ENCODE assay signal across 14 cellular contexts in the genomic region with DNA sequence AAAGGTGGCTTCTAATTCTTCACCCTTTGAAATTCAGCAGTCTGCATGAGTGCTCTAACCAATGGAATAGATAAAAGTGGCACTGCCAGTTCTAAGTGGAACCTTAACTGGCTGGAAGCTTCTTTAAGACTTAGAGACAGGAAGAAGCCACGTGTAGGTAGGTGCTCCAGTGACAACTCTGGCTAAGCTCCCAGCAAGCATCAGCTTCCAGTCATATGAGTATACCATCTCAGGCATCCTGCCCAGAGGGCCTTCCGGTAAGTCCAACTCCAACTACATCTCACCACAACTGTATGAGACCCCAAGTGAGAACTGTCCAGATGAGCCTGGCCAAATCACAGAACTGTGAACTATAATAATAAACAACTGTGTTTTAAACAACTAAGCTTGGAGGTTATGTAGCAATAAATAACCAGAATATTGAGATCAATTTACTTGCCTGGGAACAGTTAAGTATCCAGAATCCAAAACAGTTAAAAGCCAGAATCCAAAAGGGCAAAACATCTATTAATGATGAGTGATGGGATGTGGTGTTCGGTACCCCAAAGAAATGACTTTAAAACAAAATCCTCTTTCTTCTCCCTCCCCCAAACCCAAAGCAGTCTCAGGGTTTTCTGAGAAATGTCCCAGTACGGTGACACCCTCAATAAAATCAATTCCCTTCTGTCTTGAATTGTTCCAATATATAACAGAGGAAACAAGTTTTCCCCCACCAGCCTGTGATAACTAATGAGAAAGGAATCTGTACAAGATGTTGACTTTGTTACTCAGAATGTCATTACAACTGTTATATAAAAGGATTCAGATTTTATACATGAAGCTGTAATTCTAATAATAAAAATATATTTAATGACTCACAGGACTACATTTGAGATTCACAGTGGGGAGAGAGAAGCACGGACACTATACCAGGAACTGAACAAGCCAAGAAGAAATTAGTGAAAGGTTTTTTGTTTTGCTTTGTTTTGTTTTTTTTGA. TPM values are rescaled to one million over a fixed set of nuclear protein-coding genes. Genes with fewer than 3 reads are reported as not detected.
DNase-seq lines count a peak whose midpoint lies in the region; ATAC-seq and TF ChIP-seq lines count a peak whose summit lies in the region.
"Had no signal": no experiment of that assay in that cellular context is flagged by ENCODE, and none has a peak within 500 bp of the region (broad histone marks: within the 10 kb centered on the region; RNA-seq: fewer than 3 reads in every experiment).

No MANE protein-coding gene starts in this region.

- TF ChIP-seq POLR2A in vagina (IDR thresholded peaks at IDR 0.05), result no peak

- no peak overlapping the region for H3K4me3 ChIP-seq in vagina
- no peak overlapping the region for H3K4me3 ChIP-seq in SJCRH30
- H3K4me3 ChIP-seq: upper lobe of right lung had no signal

- H3K9me3 ChIP-seq in vagina (no peaks in the 10 kb centered on the region), SJCRH30 (replicated peaks) (no peaks in the 10 kb centered on the region)
- H3K9me3 ChIP-seq: upper lobe of right lung had no signal

- peaks cover 6% of the 10 kb centered on the region for H3K9me3 Mint-ChIP-seq in activated CD4-positive, alpha-beta T cell treated with anti-CD3 and anti-CD28 coated beads, Interleukin-2, amount 10 ng/mL, durations not matched to agents 24 days and 14 days
- H3K9me3 Mint-ChIP-seq in brain (peaks cover 20 to 31% (median 23%) of the 10 kb centered on the region in 5 experiments), glutamatergic neuron (ENCODE audit: unreplicated experiment) (peaks cover 16% of the 10 kb centered on the region)

- H3K27me3 ChIP-seq in vagina (no peaks in the 10 kb centered on the region), SJCRH30 (no peaks in the 10 kb centered on the region)
- H3K27me3 ChIP-seq: upper lobe of right lung had no signal

- intact Hi-C loops in activated CD4-positive, alpha-beta T cell treated with anti-CD3 and anti-CD28 coated beads, Interleukin-2, amount 10 ng/mL, durations not matched to agents 24 days and 14 days (cut with micrococcal nuclease), result loop anchor here (1.0 kb wide), 1 partner anchor 11 kb away; no protein-coding TSS in a partner anchor
- intact Hi-C loops in vagina (cut with DNase I), result no loop called here

- no peak for ATAC-seq in HG03565 (IDR thresholded peaks at IDR 0.05; ENCODE audit: unreplicated experiment)
- ATAC-seq: upper lobe of right lung had no signal

- no peaks in the 10 kb centered on the region for H3K36me3 ChIP-seq in vagina
- no peaks in the 10 kb centered on the region for H3K36me3 ChIP-seq in SJCRH30
- H3K36me3 ChIP-seq: upper lobe of right lung had no signal

- H3K4me1 ChIP-seq in vagina, result peaks cover 36% of the 10 kb centered on the region
- no peaks in the 10 kb centered on the region; the same call in 1 of the 2 replicates for H3K4me1 ChIP-seq in SJCRH30

- H3K27ac ChIP-seq in vagina, result peak overlapping the region; percentile 66
- H3K27ac ChIP-seq in SJCRH30, result no peak overlapping the region
- H3K27ac ChIP-seq: upper lobe of right lung had no signal

- peaks cover 50% of the 10 kb centered on the region for H3K4me1 Mint-ChIP-seq in activated CD4-positive, alpha-beta T cell treated with anti-CD3 and anti-CD28 coated beads, Interleukin-2, amount 10 ng/mL, durations not matched to agents 24 days and 14 days
- peaks cover 60% of the 10 kb centered on the region for H3K4me1 Mint-ChIP-seq in brain
- peaks cover 19% of the 10 kb centered on the region for H3K4me1 Mint-ChIP-seq in glutamatergic neuron (ENCODE audit: low read depth, unreplicated experiment)

- H3K27ac Mint-ChIP-seq in activated CD4-positive, alpha-beta T cell treated with anti-CD3 and anti-CD28 coated beads, Interleukin-2, amount 10 ng/mL, durations not matched to agents 24 days and 14 days, result peak overlapping the region; percentile 3
- H3K27ac Mint-ChIP-seq in brain (peak overlapping the region in 4 of 5 experiments; percentile 55 to 98 (median 94)), glutamatergic neuron (ENCODE audit: unreplicated experiment) (no peak overlapping the region)

- DNase-seq in activated CD4-positive, alpha-beta T cell treated with anti-CD3 and anti-CD28 coated beads, Interleukin-2, amount 10 ng/mL, durations not matched to agents 24 days and 14 days, result no peak
- no peak for DNase-seq in activated CD4-positive, alpha-beta T cell treated with anti-CD3 and anti-CD28 coated beads, Interleukin-2, amount 50 U/mL, for 1 hour
- DNase-seq in glutamatergic neuron, result no peak
- DNase-seq in vagina (ENCODE audit: extremely low spot score in 2 of 2), result no peak
- DNase-seq in activated effector memory CD4-positive, alpha-beta T cell treated with Interleukin-2 at 50 U/mL for 16 hours, result no peak
- DNase-seq in SJCRH30, result no peak
- DNase-seq: 8988T; activated CD4-positive, alpha-beta T cell treated with anti-CD3 and anti-CD28 coated beads for 48 hours; NCI-H1417 treated with DMSO at 0.1 percent for 48 hours; RPMI8226; stimulated activated CD4-positive, alpha-beta T cell treated with anti-CD3 and anti-CD28 coated beads, Interleukin-4, amount 100 ng/mL, for 24 hours; upper lobe of right lung had no signal

- H3K4me3 Mint-ChIP-seq in activated CD4-positive, alpha-beta T cell treated with anti-CD3 and anti-CD28 coated beads, Interleukin-2, amount 10 ng/mL, durations not matched to agents 24 days and 14 days, result no peak overlapping the region
- H3K4me3 Mint-ChIP-seq in brain (peak overlapping the region in 4 of 5 experiments; percentile 94 to 97 (median 94)), glutamatergic neuron (ENCODE audit: unreplicated experiment) (peak overlapping the region; percentile 17)

- H3K27me3 Mint-ChIP-seq in activated CD4-positive, alpha-beta T cell treated with anti-CD3 and anti-CD28 coated beads, Interleukin-2, amount 10 ng/mL, durations not matched to agents 24 days and 14 days, result no peaks in the 10 kb centered on the region
- H3K27me3 Mint-ChIP-seq in brain (peaks cover 14% of the 10 kb centered on the region), glutamatergic neuron (ENCODE audit: unreplicated experiment) (peaks cover 7% of the 10 kb centered on the region)

- no peak for TF ChIP-seq CTCF in brain (conservative IDR thresholded peaks at IDR 0.05)
- no peak for TF ChIP-seq CTCF in glutamatergic neuron (IDR thresholded peaks at IDR 0.05; ENCODE audit: partially characterized antibody, unreplicated experiment)
- no peak for TF ChIP-seq CTCF in vagina (IDR thresholded peaks at IDR 0.05)

- H3K36me3 Mint-ChIP-seq in activated CD4-positive, alpha-beta T cell treated with anti-CD3 and anti-CD28 coated beads, Interleukin-2, amount 10 ng/mL, durations not matched to agents 24 days and 14 days (ENCODE audit: low read depth), result peaks cover 36% of the 10 kb centered on the region
- H3K36me3 Mint-ChIP-seq in brain, result peaks cover 58% of the 10 kb centered on the region
- H3K36me3 Mint-ChIP-seq in glutamatergic neuron (ENCODE audit: unreplicated experiment), result peaks cover 16% of the 10 kb centered on the region

RNA-seq across cellular contexts. Expression of a gene that starts 4.2 kb away (rescaled TPM):
- 30.4 and 30.7 TPM in 2 replicates for total RNA-seq in activated CD4-positive, alpha-beta T cell treated with anti-CD3 and anti-CD28 coated beads, Interleukin-2, amount 10 ng/mL, durations not matched to agents 24 days and 14 days
- 18.3 TPM for polyA plus RNA-seq in brain (ENCODE audit: insufficient read depth, low read depth, low replicate concordance)
- total RNA-seq in glutamatergic neuron (ENCODE audit: unreplicated experiment) (40.5 TPM), vagina (15.5 TPM)
- 24.6 and 27.2 TPM in 2 replicates for total RNA-seq in SJCRH30 (2014; rRNA removed; shearing (Covaris generic))
